In genomic region chr3:129526121-129526900, GRCh38 we compare ENCODE assay signal across 9 cellular contexts. TPM values are rescaled to one million over a fixed set of nuclear protein-coding genes. Genes with fewer than 3 reads are reported as not detected.
DNase-seq lines count a peak whose midpoint lies in the region; ATAC-seq and TF ChIP-seq lines count a peak whose summit lies in the region.
"Had no signal": no experiment of that assay in that cellular context is flagged by ENCODE, and none has a peak within 500 bp of the region (broad histone marks: within the 10 kb centered on the region; RNA-seq: fewer than 3 reads in every experiment).

No MANE protein-coding gene starts in this region.

- TF ChIP-seq CTCF in chondrocyte (IDR thresholded peaks at IDR 0.05) = no peak

- H3K27me3 Mint-ChIP-seq in IgD-negative memory B cell = no peaks in the 10 kb centered on the region
- H3K27me3 Mint-ChIP-seq in activated naive CD4-positive, alpha-beta T cell treated with anti-CD3 and anti-CD28 coated beads for 36 hours (ENCODE audit: low read depth) = no peaks in the 10 kb centered on the region
- no peaks in the 10 kb centered on the region for H3K27me3 Mint-ChIP-seq in chondrocyte (ENCODE audit: low read depth)
- H3K27me3 Mint-ChIP-seq in activated naive CD4-positive, alpha-beta T cell treated with anti-CD3 and anti-CD28 coated beads, Interleukin-2, amount 10 ng/mL, durations not matched to agents 7 days and 5 days = peaks cover 3% of the 10 kb centered on the region

- CTCF ChIA-PET in activated naive CD4-positive, alpha-beta T cell treated with anti-CD3 and anti-CD28 coated beads for 36 hours (lab: Charles Lee) = interaction anchor here (1.2 kb wide), 1 partner anchor 148 kb away, joined by 3 read pairs; no protein-coding TSS in a partner anchor
- CTCF ChIA-PET in activated naive CD4-positive, alpha-beta T cell treated with anti-CD3 and anti-CD28 coated beads, Interleukin-2, amount 10 ng/mL, durations not matched to agents 7 days and 5 days (lab: Charles Lee) = no interaction called here

- H3K9me3 Mint-ChIP-seq in IgD-negative memory B cell (no peaks in the 10 kb centered on the region), chondrocyte (ENCODE audit: low read depth) (no peaks in the 10 kb centered on the region)
- H3K9me3 Mint-ChIP-seq in activated naive CD4-positive, alpha-beta T cell treated with anti-CD3 and anti-CD28 coated beads for 36 hours = no peaks in the 10 kb centered on the region
- H3K9me3 Mint-ChIP-seq in activated naive CD4-positive, alpha-beta T cell treated with anti-CD3 and anti-CD28 coated beads, Interleukin-2, amount 10 ng/mL, durations not matched to agents 7 days and 5 days = no peaks in the 10 kb centered on the region

- no peaks in the 10 kb centered on the region for H3K36me3 Mint-ChIP-seq in IgD-negative memory B cell
- H3K36me3 Mint-ChIP-seq in activated naive CD4-positive, alpha-beta T cell treated with anti-CD3 and anti-CD28 coated beads for 36 hours (ENCODE audit: low read depth) = no peaks in the 10 kb centered on the region
- H3K36me3 Mint-ChIP-seq in chondrocyte (ENCODE audit: low read depth) = no peaks in the 10 kb centered on the region
- no peaks in the 10 kb centered on the region for H3K36me3 Mint-ChIP-seq in activated naive CD4-positive, alpha-beta T cell treated with anti-CD3 and anti-CD28 coated beads, Interleukin-2, amount 10 ng/mL, durations not matched to agents 7 days and 5 days

- H3K4me1 Mint-ChIP-seq in IgD-negative memory B cell (peaks cover 7 to 11% (median 10%) of the 10 kb centered on the region in 3 donors), chondrocyte (ENCODE audit: low read depth) (peaks cover 20% of the 10 kb centered on the region)
- no peaks in the 10 kb centered on the region for H3K4me1 Mint-ChIP-seq in activated naive CD4-positive, alpha-beta T cell treated with anti-CD3 and anti-CD28 coated beads for 36 hours (ENCODE audit: low read depth)
- no peaks in the 10 kb centered on the region for H3K4me1 Mint-ChIP-seq in activated naive CD4-positive, alpha-beta T cell treated with anti-CD3 and anti-CD28 coated beads, Interleukin-2, amount 10 ng/mL, durations not matched to agents 7 days and 5 days

- peak; percentile 12 for DNase-seq in iris pigment epithelial cell (ENCODE audit: low read depth)
- no peak for DNase-seq in activated naive CD4-positive, alpha-beta T cell treated with anti-CD3 and anti-CD28 coated beads for 36 hours
- DNase-seq in NCI-H1092 treated with DMSO at 0.1 percent for 48 hours (lab: John Stamatoyannopoulos, UW) = no peak
- DNase-seq in chondrocyte (ENCODE audit: low spot score) = no peak
- no peak for DNase-seq in activated naive CD4-positive, alpha-beta T cell treated with anti-CD3 and anti-CD28 coated beads, Interleukin-2, amount 10 ng/mL, durations not matched to agents 7 days and 5 days

- intact Hi-C loops in activated naive CD4-positive, alpha-beta T cell treated with anti-CD3 and anti-CD28 coated beads for 36 hours (cut with micrococcal nuclease) = no loop called here

- H3K27ac Mint-ChIP-seq in IgD-negative memory B cell = peak overlapping the region; percentile 49 to 94 (median 88)
- H3K27ac Mint-ChIP-seq in activated naive CD4-positive, alpha-beta T cell treated with anti-CD3 and anti-CD28 coated beads for 36 hours = no peak overlapping the region
- no peak overlapping the region for H3K27ac Mint-ChIP-seq in chondrocyte (ENCODE audit: unreplicated experiment)
- no peak overlapping the region for H3K27ac Mint-ChIP-seq in activated naive CD4-positive, alpha-beta T cell treated with anti-CD3 and anti-CD28 coated beads, Interleukin-2, amount 10 ng/mL, durations not matched to agents 7 days and 5 days

- ATAC-seq in GM18519 (IDR thresholded peaks at IDR 0.05; ENCODE audit: low FRiP score, unreplicated experiment) (peak; percentile 70), GM21786 (IDR thresholded peaks at IDR 0.05; ENCODE audit: unreplicated experiment) (peak; percentile 94)

- H3K4me3 Mint-ChIP-seq in IgD-negative memory B cell (peak overlapping the region in 2 of 4 donors; percentile 35 to 51), chondrocyte (ENCODE audit: unreplicated experiment) (no peak overlapping the region)
- H3K4me3 Mint-ChIP-seq in activated naive CD4-positive, alpha-beta T cell treated with anti-CD3 and anti-CD28 coated beads for 36 hours = no peak overlapping the region
- H3K4me3 Mint-ChIP-seq in activated naive CD4-positive, alpha-beta T cell treated with anti-CD3 and anti-CD28 coated beads, Interleukin-2, amount 10 ng/mL, durations not matched to agents 7 days and 5 days = no peak overlapping the region

RNA-seq across cellular contexts. Expression of gene RHO, which starts 2.1 kb away (rescaled TPM):
- polyA plus RNA-seq in IgD-negative memory B cell = not detected
- not detected for total RNA-seq in activated naive CD4-positive, alpha-beta T cell treated with anti-CD3 and anti-CD28 coated beads for 36 hours
- total RNA-seq in chondrocyte = not detected in 3 replicates
- total RNA-seq: bronchial epithelial cell had no signal

RNA-seq across cellular contexts. Expression of gene H1-8, which starts 16.7 kb away (rescaled TPM):
- not detected for polyA plus RNA-seq in IgD-negative memory B cell
- total RNA-seq in activated naive CD4-positive, alpha-beta T cell treated with anti-CD3 and anti-CD28 coated beads for 36 hours = not detected
- total RNA-seq in chondrocyte = not detected in 3 replicates
- total RNA-seq: bronchial epithelial cell had no signal

Comparison
In these comparisons a context has a peak if more than half of its experiments do, and no peak if none do; other contexts are left out.
1. H3K27ac Mint-ChIP-seq: peak in IgD-negative memory B cell (3 of 3); none in activated naive CD4-positive, alpha-beta T cell treated with anti-CD3 and anti-CD28 coated beads for 36 hours (single experiment), chondrocyte (single experiment) and activated naive CD4-positive, alpha-beta T cell treated with anti-CD3 and anti-CD28 coated beads, Interleukin-2, amount 10 ng/mL, durations not matched to agents 7 days and 5 days (single experiment).